14 cellular contexts compared by ENCODE assay signal in the genomic region with DNA sequence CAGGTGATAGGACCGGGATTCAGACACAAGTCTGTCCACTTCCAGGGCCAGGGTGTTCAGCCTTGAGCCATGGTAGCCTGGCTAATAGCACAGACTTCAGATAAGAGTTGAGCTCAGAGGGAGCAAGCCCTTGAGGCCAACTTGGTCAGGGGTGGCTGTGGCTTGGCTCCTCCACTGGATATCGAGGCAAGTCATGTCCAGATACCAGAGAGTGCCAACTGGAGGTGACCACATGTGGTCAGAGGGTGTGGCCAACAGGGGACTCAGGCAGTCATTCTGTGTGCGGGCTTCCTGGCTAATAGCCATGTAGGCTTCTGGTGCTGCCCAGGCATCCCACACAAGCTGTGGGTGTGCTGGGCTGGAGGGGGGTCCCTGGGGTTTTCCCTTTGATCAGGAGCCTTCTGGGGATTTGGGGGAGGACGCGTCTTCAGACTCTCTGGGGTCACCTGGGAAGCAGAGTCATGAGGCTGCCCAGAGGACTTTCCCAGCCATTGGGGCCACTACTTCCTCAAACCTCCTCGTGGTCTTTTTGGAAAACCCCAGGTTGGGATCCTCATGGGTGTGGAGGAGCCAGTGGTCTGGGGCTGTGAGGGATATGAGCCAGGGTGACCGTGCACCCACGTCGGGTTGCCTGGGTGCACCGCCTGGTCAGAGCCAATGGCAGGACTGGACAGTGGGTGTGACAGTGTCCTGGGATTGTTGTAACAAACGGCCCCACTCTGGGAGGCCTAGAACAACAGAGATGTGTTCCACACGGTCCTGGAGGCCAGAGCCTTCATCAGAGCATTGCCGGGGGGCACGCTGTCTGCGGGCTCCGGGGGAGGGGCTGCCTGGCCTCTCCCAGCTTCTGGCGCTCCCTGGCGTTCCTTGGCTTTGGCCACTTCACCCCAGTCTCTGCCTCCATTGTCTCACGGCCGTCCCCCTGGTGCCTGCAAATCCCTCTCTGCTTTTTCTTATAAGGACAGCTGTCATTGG.
"Had no signal": no experiment of that assay in that cellular context is flagged by ENCODE, and none has a peak within 500 bp of the region (broad histone marks: within the 10 kb centered on the region; RNA-seq: fewer than 3 reads in every experiment).

No MANE protein-coding gene starts in this region.

- H3K27ac Mint-ChIP-seq: activated CD4-positive, alpha-beta memory T cell treated with anti-CD3 and anti-CD28 coated beads for 36 hours; activated T-helper 1 cell treated with anti-CD3 and anti-CD28 coated beads, Interleukin-12 subunit alpha, Interleukin-12 subunit beta, Interleukin-2, Interleukin-4 antibody, amounts not matched to agents 30 ng/mL and 10 ng/mL and 1 ng/mL, durations not matched to agents 14 hours and 24 hours and 36 hours; naive thymus-derived CD8-positive, alpha-beta T cell; type B pancreatic cell had no signal

- H3K4me3 Mint-ChIP-seq: activated CD4-positive, alpha-beta memory T cell treated with anti-CD3 and anti-CD28 coated beads for 36 hours; activated T-helper 1 cell treated with anti-CD3 and anti-CD28 coated beads, Interleukin-12 subunit alpha, Interleukin-12 subunit beta, Interleukin-2, Interleukin-4 antibody, amounts not matched to agents 30 ng/mL and 10 ng/mL and 1 ng/mL, durations not matched to agents 14 hours and 24 hours and 36 hours; naive thymus-derived CD8-positive, alpha-beta T cell; type B pancreatic cell had no signal

- H3K36me3 Mint-ChIP-seq: activated CD4-positive, alpha-beta memory T cell treated with anti-CD3 and anti-CD28 coated beads for 36 hours; naive thymus-derived CD8-positive, alpha-beta T cell; type B pancreatic cell had no signal

- H3K79me2 ChIP-seq: hepatocyte had no signal

- H3K4me3 ChIP-seq: coronary artery, hepatocyte, right atrium auricular region, smooth muscle cell had no signal

- ATAC-seq: left ventricle myocardium superior; naive thymus-derived CD8-positive, alpha-beta T cell had no signal

- H3K9me3 ChIP-seq: right atrium auricular region had no signal

- H3K27ac ChIP-seq: coronary artery, hepatocyte, right atrium auricular region had no signal

- DNase-seq: activated CD4-positive, alpha-beta memory T cell treated with anti-CD3 and anti-CD28 coated beads for 36 hours; activated CD4-positive, alpha-beta T cell treated with anti-CD3 and anti-CD28 coated beads for 1 hour; activated CD8-positive, alpha-beta memory T cell treated with anti-CD3 and anti-CD28 coated beads, Interleukin-2, amount 50 U/mL, for 48 hours; activated naive CD4-positive, alpha-beta T cell; effector CD8-positive, alpha-beta T cell; left ventricle myocardium superior; naive thymus-derived CD8-positive, alpha-beta T cell; substantia nigra had no signal

- H3K27me3 ChIP-seq: hepatocyte, right atrium auricular region had no signal

- H3K36me3 ChIP-seq: right atrium auricular region had no signal

- H3K4me2 ChIP-seq: hepatocyte, smooth muscle cell had no signal

- H2AFZ ChIP-seq: hepatocyte had no signal

- H3K9me3 Mint-ChIP-seq: activated CD4-positive, alpha-beta memory T cell treated with anti-CD3 and anti-CD28 coated beads for 36 hours; naive thymus-derived CD8-positive, alpha-beta T cell; type B pancreatic cell had no signal
